Comparison of ENCODE assay signal across 9 cellular contexts in the genomic region with DNA sequence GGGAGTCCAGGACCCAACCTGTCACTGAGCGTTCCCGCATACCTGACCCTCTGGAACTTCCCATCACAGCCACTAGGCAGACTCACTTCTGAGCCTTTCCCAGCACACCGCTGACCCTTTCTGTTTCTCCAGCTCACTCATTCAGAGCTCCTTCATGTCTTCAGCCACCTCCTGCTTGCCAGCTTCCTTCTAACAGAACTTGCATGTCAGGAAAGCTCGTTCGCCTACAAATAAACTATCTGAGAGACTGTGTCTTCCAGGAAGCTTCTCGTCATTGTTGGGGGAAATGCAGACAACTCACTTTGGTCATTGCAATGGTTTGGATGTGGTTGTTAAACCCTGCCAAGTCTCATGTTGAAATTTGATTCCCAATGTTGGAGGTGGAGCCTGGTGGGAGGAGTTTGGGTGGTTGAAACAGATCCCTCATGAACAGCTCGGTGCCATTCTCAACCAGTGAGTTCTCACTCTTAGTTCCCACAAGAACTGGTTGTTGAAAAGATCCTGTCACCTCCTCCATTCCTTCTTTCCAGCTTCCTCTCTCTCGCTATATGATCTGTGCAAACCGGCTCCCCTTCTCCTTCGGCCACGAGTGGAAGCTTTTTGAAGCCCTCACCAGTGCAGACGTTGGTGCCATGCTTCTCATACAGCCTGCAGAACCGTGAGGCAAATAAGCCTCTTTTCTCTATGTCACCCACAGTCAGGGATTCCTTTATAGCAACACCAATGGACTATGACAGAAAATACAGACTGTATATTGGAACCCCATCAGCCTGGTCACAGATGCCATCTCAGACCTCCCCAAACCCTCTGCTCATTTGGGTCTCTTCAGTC. TPM values are rescaled to one million over a fixed set of nuclear protein-coding genes. Genes with fewer than 3 reads are reported as not detected.
DNase-seq lines count a peak whose midpoint lies in the region; ATAC-seq, FAIRE-seq and TF ChIP-seq lines count a peak whose summit lies in the region.
"Had no signal": no experiment of that assay in that cellular context is flagged by ENCODE, and none has a peak within 500 bp of the region (broad histone marks: within the 10 kb centered on the region; RNA-seq: fewer than 3 reads in every experiment).

No MANE protein-coding gene starts in this region.

- peak; percentile 29 for DNase-seq in NCI-H2029 (lab: John Stamatoyannopoulos, UW)
- no peak for DNase-seq in NCI-H2029 treated with DMSO at 0.1 percent for 48 hours (lab: John Stamatoyannopoulos, UW)
- peak; percentile 85 for DNase-seq in bronchial epithelial cell (ENCODE audit: low read depth)
- DNase-seq in kidney, result no peak
- DNase-seq in ureter (ENCODE audit: low spot score), result peak; percentile 58
- no peak for DNase-seq in activated naive CD4-positive, alpha-beta T cell treated with anti-CD3 and anti-CD28 coated beads, Interleukin-2, amount 50 U/mL, for 16 hours
- DNase-seq in SHP77 (lab: John Stamatoyannopoulos, UW), result no peak

- no peaks in the 10 kb centered on the region for H3K27me3 ChIP-seq in bronchial epithelial cell (ENCODE audit: control insufficient read depth, insufficient read depth, low read length)

- ATAC-seq in GM21825 (IDR thresholded peaks at IDR 0.05; ENCODE audit: unreplicated experiment), result no peak

- no peaks in the 10 kb centered on the region for H3K9me3 ChIP-seq in kidney (ENCODE audit: control insufficient read depth in 1 of 2, low read length in 2 of 2)

- no peak overlapping the region for H3K9ac ChIP-seq in kidney (ENCODE audit: low read length in 2 of 2)

- H3K27ac ChIP-seq in kidney (ENCODE audit: low read depth in 2 of 2, low read length in 2 of 2), result no peak overlapping the region

- FAIRE-seq in bronchial epithelial cell (lab: Jason Lieb, UNC) (peak; percentile 58), kidney (lab: Jason Lieb, UNC) (no peak)
- FAIRE-seq: A204.1 had no signal

- intact Hi-C loops in kidney (cut with DNase I), result no loop called here

- no peaks in the 10 kb centered on the region for H3K4me1 ChIP-seq in kidney (ENCODE audit: control insufficient read depth in 1 of 2, insufficient read depth in 1 of 2, low read depth in 1 of 2, low read length in 2 of 2)

- H3K4me3 ChIP-seq in bronchial epithelial cell (ENCODE audit: low read depth, low read length) (peak overlapping the region; percentile 11), kidney (ENCODE audit: low read length in 2 of 2) (peak overlapping the region; percentile 50 to 53)

- TF ChIP-seq CTCF in bronchial epithelial cell (IDR thresholded peaks at IDR 0.05; ENCODE audit: insufficient read depth, low read length, severe bottlenecking), result peak; percentile 53
- no peak for TF ChIP-seq CTCF in kidney (IDR thresholded peaks at IDR 0.05; ENCODE audit: borderline replicate concordance, extremely low read depth, insufficient read depth)

- no peaks in the 10 kb centered on the region for H3K36me3 ChIP-seq in bronchial epithelial cell (ENCODE audit: control insufficient read depth, insufficient read depth, low read length)
- no peaks in the 10 kb centered on the region for H3K36me3 ChIP-seq in kidney (ENCODE audit: control insufficient read depth in 1 of 2, insufficient read depth in 2 of 2, low read length in 2 of 2)

RNA-seq across cellular contexts. Expression of a gene that starts 1.4 kb away (rescaled TPM):
- total RNA-seq in bronchial epithelial cell (0.53 and 2.2 TPM in 2 replicates), kidney (not detected), ureter (not detected)
- polyA plus RNA-seq in kidney (ENCODE audit: insufficient read depth, low read depth, low replicate concordance), result not detected

RNA-seq across cellular contexts. Expression of a gene that starts 28.1 kb away (rescaled TPM):
- total RNA-seq in bronchial epithelial cell (under 0.01 TPM in 1 of 2 replicates, not detected in the other), kidney (not detected), ureter (not detected)
- polyA plus RNA-seq in kidney (ENCODE audit: insufficient read depth, low read depth, low replicate concordance), result not detected

RNA-seq across cellular contexts. Expression of a gene that starts 41.4 kb away (rescaled TPM):
- total RNA-seq in bronchial epithelial cell, result under 0.01 TPM in 1 of 2 replicates, not detected in the other
- total RNA-seq in kidney, result 0.13 TPM
- not detected for polyA plus RNA-seq in kidney (ENCODE audit: insufficient read depth, low read depth, low replicate concordance)
- not detected for total RNA-seq in ureter

RNA-seq across cellular contexts. Expression of a gene that starts 50.2 kb away (rescaled TPM):
- not detected in 2 replicates for total RNA-seq in bronchial epithelial cell
- 30.5 TPM for total RNA-seq in kidney
- 7.4 TPM for polyA plus RNA-seq in kidney (ENCODE audit: insufficient read depth, low read depth, low replicate concordance)
- 1.0 TPM for total RNA-seq in ureter

Comparison
In these comparisons a context has a peak if more than half of its experiments do, and no peak if none do; other contexts are left out.
1. DNase-seq: peak in NCI-H2029 (single experiment), bronchial epithelial cell (single experiment) and ureter (single experiment); none in NCI-H2029 treated with DMSO at 0.1 percent for 48 hours (single experiment), kidney (single experiment), activated naive CD4-positive, alpha-beta T cell treated with anti-CD3 and anti-CD28 coated beads, Interleukin-2, amount 50 U/mL, for 16 hours (single experiment) and SHP77 (0 of 2).